ENCODE assay signal across 19 cellular contexts in genomic region chr10:114607358-114607998, GRCh38. TPM values are rescaled to one million over a fixed set of nuclear protein-coding genes. Genes with fewer than 3 reads are reported as not detected.
DNase-seq lines count a peak whose midpoint lies in the region; TF ChIP-seq lines count a peak whose summit lies in the region.
"Had no signal": no experiment of that assay in that cellular context is flagged by ENCODE, and none has a peak within 500 bp of the region (broad histone marks: within the 10 kb centered on the region; RNA-seq: fewer than 3 reads in every experiment).

No MANE protein-coding gene starts in this region.

- no peak overlapping the region for H3K9ac ChIP-seq in fibroblast of lung (ENCODE audit: insufficient read depth, low read length)
- H3K9ac ChIP-seq: neural progenitor cell had no signal

- CTCF ChIA-PET in activated naive CD4-positive, alpha-beta T cell treated with anti-CD3 and anti-CD28 coated beads, Interleukin-2, amount 10 ng/mL, durations not matched to agents 7 days and 5 days (lab: Charles Lee), result no interaction called here

- H3K27ac ChIP-seq in adrenal gland (peak overlapping the region in 4 of 5 donors; percentile 6 to 78 (median 50)), fibroblast of lung (ENCODE audit: insufficient read depth, low read length) (no peak overlapping the region), testis (peak overlapping the region in 1 of 2 donors; percentile 56)
- H3K27ac ChIP-seq: foreskin keratinocyte, neural progenitor cell had no signal

- peaks cover 9% of the 10 kb centered on the region for H3K27me3 Mint-ChIP-seq in activated naive CD4-positive, alpha-beta T cell treated with anti-CD3 and anti-CD28 coated beads, Interleukin-2, amount 10 ng/mL, durations not matched to agents 7 days and 5 days

- TF ChIP-seq CTCF in adrenal gland (IDR thresholded peaks at IDR 0.05) (no peak), fibroblast of lung (conservative IDR thresholded peaks at IDR 0.05 in 1 of 2, IDR thresholded peaks at IDR 0.05 in 1 of 2; ENCODE audit: low read depth in 1 of 2, low read length in 2 of 2) (no peak), testis (IDR thresholded peaks at IDR 0.05) (no peak)

- H4K20me1 ChIP-seq in fibroblast of lung (ENCODE audit: control insufficient read depth, extremely low read depth, insufficient read depth, low read length), result no peaks in the 10 kb centered on the region

- H3K4me1 ChIP-seq in adrenal gland (replicated peaks in 1 of 2) (peaks cover 50 to 75% of the 10 kb centered on the region in 2 donors), fibroblast of lung (ENCODE audit: control insufficient read depth, extremely low read depth, insufficient read depth, low read length) (no peaks in the 10 kb centered on the region), testis (peaks cover 9% of the 10 kb centered on the region)
- H3K4me1 ChIP-seq: foreskin keratinocyte, neural progenitor cell had no signal

- H3K4me1 Mint-ChIP-seq in activated naive CD4-positive, alpha-beta T cell treated with anti-CD3 and anti-CD28 coated beads, Interleukin-2, amount 10 ng/mL, durations not matched to agents 7 days and 5 days, result peaks cover 13% of the 10 kb centered on the region

- H3K4me3 Mint-ChIP-seq in activated naive CD4-positive, alpha-beta T cell treated with anti-CD3 and anti-CD28 coated beads, Interleukin-2, amount 10 ng/mL, durations not matched to agents 7 days and 5 days, result no peak overlapping the region
- H3K4me3 Mint-ChIP-seq: mesothelial cell of epicardium, neural progenitor cell had no signal

- no peak for TF ChIP-seq POLR2A in adrenal gland (IDR thresholded peaks at IDR 0.05)
- no peak for TF ChIP-seq POLR2A in testis (IDR thresholded peaks at IDR 0.05)

- WGBS in adrenal gland, 4 donors, result 44 to 59% (median 52%) methylated on average over 8 of the region's 8 CpGs
- WGBS in testis, 2 donors, result 40 to 45% methylated on average over 7 to 8 of the region's 8 CpGs

- H3K4me2 ChIP-seq in fibroblast of lung (ENCODE audit: extremely low read depth, insufficient read depth, low read length), result no peak overlapping the region
- H3K4me2 ChIP-seq: neural progenitor cell had no signal

- intact Hi-C loops in adrenal gland (cut with DNase I) (no loop called here), testis (cut with DNase I; ENCODE audit: low total_unique reads) (no loop called here)

- H3K9me3 ChIP-seq in adrenal gland (replicated peaks in 1 of 3), result no peaks in the 10 kb centered on the region
- no peaks in the 10 kb centered on the region for H3K9me3 ChIP-seq in fibroblast of lung (ENCODE audit: control insufficient read depth, insufficient read depth, low read depth, low read length)
- H3K9me3 ChIP-seq in testis, result no peaks in the 10 kb centered on the region
- H3K9me3 ChIP-seq: ascending aorta had no signal

- H3K79me2 ChIP-seq in fibroblast of lung (ENCODE audit: control insufficient read depth, insufficient read depth, low read length), result no peaks in the 10 kb centered on the region

- no peaks in the 10 kb centered on the region for H3K36me3 Mint-ChIP-seq in activated naive CD4-positive, alpha-beta T cell treated with anti-CD3 and anti-CD28 coated beads, Interleukin-2, amount 10 ng/mL, durations not matched to agents 7 days and 5 days

- no peak overlapping the region for H2AFZ ChIP-seq in fibroblast of lung (ENCODE audit: low read length)
- H2AFZ ChIP-seq: neural progenitor cell had no signal

- no peak overlapping the region for H3K27ac Mint-ChIP-seq in activated naive CD4-positive, alpha-beta T cell treated with anti-CD3 and anti-CD28 coated beads, Interleukin-2, amount 10 ng/mL, durations not matched to agents 7 days and 5 days
- H3K27ac Mint-ChIP-seq: mesothelial cell of epicardium, neural progenitor cell had no signal

- DNase-seq in Ammon's horn (ENCODE audit: low spot score) (peak; percentile 47), adrenal gland (peak in 1 of 7 donors; percentile 64), fibroblast of lung (ENCODE audit: low read depth in 2 of 2) (peak; percentile 49 to 71), medulla oblongata (ENCODE audit: extremely low spot score) (peak; percentile 48), NOMO-1 (lab: John Stamatoyannopoulos, UW; ENCODE audit: unreplicated experiment in 2 of 2) (no peak), testis (no peak)
- DNase-seq in activated naive CD4-positive, alpha-beta T cell treated with anti-CD3 and anti-CD28 coated beads, Interleukin-2, amount 10 ng/mL, durations not matched to agents 7 days and 5 days, result no peak
- no peak for DNase-seq in activated CD4-positive, CD25-positive, alpha-beta regulatory T cell (lab: John Stamatoyannopoulos, UW)
- DNase-seq: activated CD4-positive, CD25-positive, alpha-beta regulatory T cell treated with anti-CD3 and anti-CD28 coated beads, Interleukin-2, amount 50 U/mL, for 72 hours; activated effector memory CD4-positive, alpha-beta T cell treated with anti-CD3 and anti-CD28 coated beads, Interleukin-2, amount 50 U/mL, for 16 hours; foreskin keratinocyte; KG1; NCI-H2171 treated with DMSO at 0.1 percent for 48 hours; NK-92 treated with Interleukin-12 subunit alpha and Interleukin-12 subunit beta, amount 100 ng/mL, for 24 hours; SHP77 treated with DMSO at 0.1 percent for 48 hours; stimulated activated CD4-positive, alpha-beta T cell treated with anti-CD3 and anti-CD28 coated beads, Interleukin-2, amount 100 ng/mL, for 48 hours had no signal

- no peaks in the 10 kb centered on the region for H3K27me3 ChIP-seq in adrenal gland
- no peaks in the 10 kb centered on the region for H3K27me3 ChIP-seq in fibroblast of lung (ENCODE audit: control insufficient read depth, insufficient read depth, low read length)
- no peaks in the 10 kb centered on the region for H3K27me3 ChIP-seq in testis
- H3K27me3 ChIP-seq: ascending aorta, neural progenitor cell had no signal

- H3K4me3 ChIP-seq in adrenal gland, result no peak overlapping the region
- H3K4me3 ChIP-seq in fibroblast of lung (replicated peaks in 1 of 4; ENCODE audit: control extremely low read depth in 1 of 4, insufficient read depth in 1 of 4, low read depth in 3 of 4, low read length in 4 of 4), result no peak overlapping the region
- no peak overlapping the region for H3K4me3 ChIP-seq in testis
- H3K4me3 ChIP-seq: ascending aorta, neural progenitor cell had no signal

- H3K9me3 Mint-ChIP-seq in activated naive CD4-positive, alpha-beta T cell treated with anti-CD3 and anti-CD28 coated beads, Interleukin-2, amount 10 ng/mL, durations not matched to agents 7 days and 5 days, result no peaks in the 10 kb centered on the region
- H3K9me3 Mint-ChIP-seq: neural progenitor cell had no signal

- H3K36me3 ChIP-seq in adrenal gland (replicated peaks in 1 of 2) (no peaks in the 10 kb centered on the region), fibroblast of lung (ENCODE audit: control insufficient read depth, insufficient read depth, low read length) (no peaks in the 10 kb centered on the region), testis (ENCODE audit: low read depth, missing control alignments) (no peaks in the 10 kb centered on the region)
- H3K36me3 ChIP-seq: ascending aorta, neural progenitor cell had no signal

RNA-seq across cellular contexts. Expression of gene ABLIM1, which starts 50.6 kb away (rescaled TPM):
- total RNA-seq in adrenal gland (100 to 1,000 TPM in 7 of 8 donors, 10 to 100 TPM in 1; 75.0 to 430 (median 307) TPM), fibroblast of lung (4.9 and 5.3 TPM in 2 replicates), testis (100 to 1,000 TPM; 128 to 137 TPM)
- polyA plus RNA-seq in adrenal gland (10 to 100 TPM; 42.9 to 74.5 (median 72.4) TPM), fibroblast of lung (13.6 and 14.0 TPM in 2 replicates), testis (ENCODE audit: insufficient read depth, low read depth, low replicate concordance) (90.0 TPM)
- polyA plus RNA-seq in fibroblast of lung (2012), result 5.0 and 7.8 TPM in 2 replicates
- polyA minus RNA-seq in fibroblast of lung (ENCODE audit: low replicate concordance), result 24.8 and 51.0 TPM in 2 replicates

Comparison
In these comparisons a context has a peak if more than half of its experiments do, and no peak if none do; other contexts are left out.
1. DNase-seq: peak in Ammon's horn (single experiment), fibroblast of lung (2 of 2) and medulla oblongata (single experiment); none in activated naive CD4-positive, alpha-beta T cell treated with anti-CD3 and anti-CD28 coated beads, Interleukin-2, amount 10 ng/mL, durations not matched to agents 7 days and 5 days (single experiment), NOMO-1 (0 of 2), testis (single experiment) and activated CD4-positive, CD25-positive, alpha-beta regulatory T cell (0 of 4).
2. RNA of gene ABLIM1, which starts 50.6 kb away (total RNA-seq): 75.0 to 430 TPM in adrenal gland and 128 to 137 TPM in testis; 4.9 to 5.3 TPM in fibroblast of lung; every median in the first group is over 10 times any median in the second.